Comparison of ENCODE assay signal across 14 cellular contexts in the genomic region with DNA sequence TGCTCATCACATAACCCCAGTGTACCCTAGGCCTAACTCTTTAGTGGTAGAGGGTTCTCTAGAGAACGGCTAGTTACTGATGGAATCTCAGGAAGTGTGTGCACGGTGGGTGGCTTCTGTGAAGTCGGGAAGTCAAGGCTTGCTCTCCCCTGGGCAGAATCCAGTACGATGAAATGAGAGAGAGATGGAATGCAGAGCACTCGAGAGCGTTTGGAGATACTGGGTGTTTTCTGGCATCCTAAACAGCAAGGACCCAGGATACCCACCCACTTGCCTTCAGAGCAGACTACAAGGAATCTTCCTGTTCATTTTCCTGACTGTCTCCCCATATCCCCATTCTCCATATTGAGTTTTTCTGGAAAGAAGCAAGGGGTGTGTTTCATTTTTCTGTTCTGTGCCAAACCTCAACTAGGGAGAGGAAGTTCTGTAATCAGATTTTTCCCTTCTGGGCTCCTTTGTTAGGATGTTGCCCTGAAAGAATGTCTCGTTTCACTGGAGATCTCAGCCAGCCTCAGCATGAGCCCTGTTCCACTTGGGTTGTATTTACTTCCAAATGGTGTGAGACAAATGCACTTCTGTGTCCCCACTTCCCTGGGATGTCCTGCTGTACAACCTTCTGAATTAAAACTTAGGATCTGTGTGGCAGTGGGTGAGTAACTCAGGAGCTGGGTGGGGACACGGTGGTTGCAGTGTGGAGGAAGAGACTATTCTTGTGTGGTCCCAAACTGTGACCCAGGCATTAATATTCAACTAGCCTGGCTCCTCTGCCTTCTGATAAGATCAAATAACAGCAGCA.
DNase-seq lines count a peak whose midpoint lies in the region; ATAC-seq and TF ChIP-seq lines count a peak whose summit lies in the region.
"Had no signal": no experiment of that assay in that cellular context is flagged by ENCODE, and none has a peak within 500 bp of the region (broad histone marks: within the 10 kb centered on the region; RNA-seq: fewer than 3 reads in every experiment).

No MANE protein-coding gene starts in this region.

- H3K4me2 ChIP-seq in mesendoderm (ENCODE audit: low read length), result no peak overlapping the region

- H3K27me3 ChIP-seq in mesendoderm (ENCODE audit: insufficient read depth, low read length, poor library complexity), result no peaks in the 10 kb centered on the region

- H3K27ac Mint-ChIP-seq in HFFc6, result peak overlapping the region; percentile 87

- peaks cover 14% of the 10 kb centered on the region for H3K4me1 ChIP-seq in mesendoderm (ENCODE audit: control insufficient read depth, low read depth, low read length)

- peak overlapping the region; percentile 14 for H3K4me3 Mint-ChIP-seq in HFFc6

- peak overlapping the region; percentile 33 for H3K18ac ChIP-seq in mesendoderm (ENCODE audit: low read length)

- no peaks in the 10 kb centered on the region for H3K36me3 Mint-ChIP-seq in HFFc6 (ENCODE audit: low read depth)

- no CpG with 5 or more reads among the region's 8 CpGs for WGBS in mesendoderm (ENCODE audit: extremely low coverage, insufficient coverage, low lambda C conversion rate)

- no peaks in the 10 kb centered on the region for H3K79me1 ChIP-seq in mesendoderm (ENCODE audit: low read length)

- H3K23ac ChIP-seq in mesendoderm (ENCODE audit: low read length), result no peak overlapping the region

- ATAC-seq in GM21723 (IDR thresholded peaks at IDR 0.05; ENCODE audit: unreplicated experiment), result no peak
- ATAC-seq in GM18520 (IDR thresholded peaks at IDR 0.05; ENCODE audit: unreplicated experiment), result no peak

- peak overlapping the region; percentile 48 for H3K4ac ChIP-seq in mesendoderm (ENCODE audit: low read depth, low read length)

- no peaks in the 10 kb centered on the region for H3K36me3 ChIP-seq in mesendoderm (ENCODE audit: control insufficient read depth, insufficient read depth, low read length)

- H2BK120ac ChIP-seq in mesendoderm (ENCODE audit: low read depth, low read length), result peak overlapping the region; percentile 6

- H2BK15ac ChIP-seq in mesendoderm (replicated peaks; ENCODE audit: low read depth), result no peak overlapping the region

- H3K79me2 ChIP-seq in mesendoderm (ENCODE audit: control insufficient read depth, insufficient read depth, low read length), result no peaks in the 10 kb centered on the region

- H3K4me1 Mint-ChIP-seq in HFFc6 (ENCODE audit: low read depth), result peaks cover 33% of the 10 kb centered on the region

- peak overlapping the region; percentile 15 for H3K9ac ChIP-seq in mesendoderm (ENCODE audit: low read length)

- peak overlapping the region; percentile 69 for H2BK5ac ChIP-seq in mesendoderm (ENCODE audit: low read length)

- H4K5ac ChIP-seq in mesendoderm (ENCODE audit: low read length), result no peak overlapping the region

- H3K27ac ChIP-seq in mesendoderm (ENCODE audit: low read depth, low read length), result peak overlapping the region; percentile 50
- H3K27ac ChIP-seq: RWPE1 had no signal

- H3K9me3 Mint-ChIP-seq in HFFc6, result no peaks in the 10 kb centered on the region
- H3K9me3 Mint-ChIP-seq: activated T-helper 2 cell treated with anti-CD3 and anti-CD28 coated beads, Interferon-gamma antibody, Interleukin-2, Interleukin-4, amounts not matched to agents 10 μg/mL and 5 μg/mL and 100 μg/mL, durations not matched to agents 14 hours and 24 hours and 36 hours had no signal

- H3K56ac ChIP-seq in mesendoderm (ENCODE audit: low read length), result peak overlapping the region; percentile 80

- H4K8ac ChIP-seq in mesendoderm (ENCODE audit: low read depth, low read length), result no peak overlapping the region

- TF ChIP-seq CTCF in HFFc6 (IDR thresholded peaks at IDR 0.05), result no peak
- no peak for TF ChIP-seq CTCF in astrocyte of the spinal cord (IDR thresholded peaks at IDR 0.05; ENCODE audit: low read depth, low read length)
- no peak for TF ChIP-seq CTCF in GM13977 (IDR thresholded peaks at IDR 0.05; ENCODE audit: extremely low read depth, insufficient read depth, missing control alignments)

- DNase-seq in AG20443 (ENCODE audit: low spot score) (peak; percentile 75), HFFc6 (peak; percentile 55), astrocyte of the spinal cord (ENCODE audit: low read depth, low spot score) (peak; percentile 77), mesendoderm (peak; percentile 48), GDM1 (lab: John Stamatoyannopoulos, UW) (no peak), GM13977 (ENCODE audit: low spot score) (no peak)
- DNase-seq: activated CD4-positive, CD25-positive, alpha-beta regulatory T cell; DMS 273 treated with DMSO at 0.1 percent for 48 hours; hippocampal formation; NCI-H2107 had no signal

- H3K27me3 Mint-ChIP-seq in HFFc6 (ENCODE audit: insufficient read depth), result no peaks in the 10 kb centered on the region; the same call in 1 of the 2 replicates

- H3K4me3 ChIP-seq in astrocyte of the spinal cord (ENCODE audit: low read depth, low read length), result no peak overlapping the region
- H3K4me3 ChIP-seq in mesendoderm (ENCODE audit: low read length), result no peak overlapping the region

- H2AK5ac ChIP-seq in mesendoderm (ENCODE audit: low read length), result peak overlapping the region; percentile 54

- in situ Hi-C loops in astrocyte of the spinal cord (cut with HindIII; ENCODE audit: low sequenced_read_pairs), result no loop called here
- in situ Hi-C loops in GM13977 (cut with MboI; ENCODE audit: low pct_unique_long_range_greater_than_20kb, low sequenced_read_pairs, unreplicated experiment), result no loop called here

Comparison
In these comparisons a context has a peak if more than half of its experiments do, and no peak if none do; other contexts are left out.
1. DNase-seq: peak in AG20443 (single experiment), HFFc6 (single experiment), astrocyte of the spinal cord (single experiment) and mesendoderm (single experiment); none in GDM1 (single experiment) and GM13977 (single experiment).